17 cellular contexts compared by ENCODE assay signal in genomic region chr18:59566507-59566906, GRCh38.
DNase-seq lines count a peak whose midpoint lies in the region; ATAC-seq and TF ChIP-seq lines count a peak whose summit lies in the region.
"Had no signal": no experiment of that assay in that cellular context is flagged by ENCODE, and none has a peak within 500 bp of the region (broad histone marks: within the 10 kb centered on the region; RNA-seq: fewer than 3 reads in every experiment).

No MANE protein-coding gene starts in this region.

- no peak for TF ChIP-seq CTCF in SK-N-SH (IDR thresholded peaks at IDR 0.05)
- TF ChIP-seq CTCF in lower lobe of right lung (IDR thresholded peaks at IDR 0.05) = no peak
- TF ChIP-seq CTCF in upper lobe of right lung (IDR thresholded peaks at IDR 0.05) = no peak

- no peak for ATAC-seq in SK-N-SH treated with all-trans-retinoic acid at 6 μM for 48 hours
- ATAC-seq in lower lobe of right lung = peak; percentile 40 to 61
- peak; percentile 12 for ATAC-seq in upper lobe of right lung
- ATAC-seq in HG03520 (IDR thresholded peaks at IDR 0.05; ENCODE audit: unreplicated experiment) = no peak
- ATAC-seq: effector memory CD8-positive, alpha-beta T cell had no signal

- H3K27me3 ChIP-seq in SK-N-SH (ENCODE audit: insufficient read depth) (no peaks in the 10 kb centered on the region), lower lobe of right lung (ENCODE audit: low read depth) (no peaks in the 10 kb centered on the region), upper lobe of right lung (peaks cover 3% of the 10 kb centered on the region)

- no peak for DNase-seq in SK-N-SH
- DNase-seq in fibroblast of peridontal ligament (ENCODE audit: extremely low read depth) = peak; percentile 32
- DNase-seq in lower lobe of right lung = no peak
- no peak for DNase-seq in upper lobe of right lung
- no peak for DNase-seq in SKM-1 treated with dmso at 0.1 percent for 144 hours (lab: John Stamatoyannopoulos, UW; ENCODE audit: unreplicated experiment)
- no peak for DNase-seq in cerebellar cortex (ENCODE audit: low spot score)
- DNase-seq: activated CD4-positive, alpha-beta T cell treated with anti-CD3 and anti-CD28 coated beads for 48 hours; activated gamma-delta T cell; amygdala; C1 segment of cervical spinal cord; DMS 273 treated with DMSO at 0.1 percent for 48 hours; effector memory CD8-positive, alpha-beta T cell; NCI-H1436 treated with DMSO at 0.1 percent for 48 hours; stimulated activated CD4-positive, alpha-beta T cell treated with anti-CD3 and anti-CD28 coated beads, Interleukin-12 subunit alpha, Interleukin-12 subunit beta, amount 100 ng/mL, for 4 hours had no signal

- H2AFZ ChIP-seq in SK-N-SH (ENCODE audit: low read depth) = no peak overlapping the region

- TF ChIP-seq RAD21 in SK-N-SH (IDR thresholded peaks at IDR 0.05; ENCODE audit: low read length) = no peak

- WGBS in SK-N-SH (ENCODE audit: low lambda C conversion rate) = 68% methylated on average over 3 of the region's 3 CpGs

- H3K36me3 ChIP-seq in SK-N-SH (replicated peaks in 1 of 2; ENCODE audit: control insufficient read depth in 1 of 2, insufficient read depth in 2 of 2, low read length in 1 of 2) = no peaks in the 10 kb centered on the region
- no peaks in the 10 kb centered on the region for H3K36me3 ChIP-seq in lower lobe of right lung
- H3K36me3 ChIP-seq in upper lobe of right lung = no peaks in the 10 kb centered on the region

- CTCF ChIA-PET in SK-N-SH (lab: Yijun Ruan, JAX) = interaction anchor here (1.1 to 1.4 kb wide), 3 partner anchors 17 to 107 kb away, joined by 3 to 6 read pairs (median 3); no protein-coding TSS in a partner anchor

- H3K4me1 ChIP-seq in SK-N-SH (ENCODE audit: control insufficient read depth in 1 of 2, insufficient read depth in 2 of 2, low read depth in 1 of 2, low read length in 1 of 2) (peaks cover 0 to 28% of the 10 kb centered on the region in 2 experiments; a peak in 1 of 4 replicates), lower lobe of right lung (peaks cover 10% of the 10 kb centered on the region), upper lobe of right lung (peaks cover 6% of the 10 kb centered on the region)

- POLR2A ChIA-PET in SK-N-SH (lab: Yijun Ruan, JAX) = no interaction called here

- no peaks in the 10 kb centered on the region for H3F3A ChIP-seq in SK-N-SH (replicated peaks; ENCODE audit: insufficient read depth)

- no peak for TF ChIP-seq EP300 in SK-N-SH (IDR thresholded peaks at IDR 0.05; ENCODE audit: borderline replicate concordance in 1 of 2, low read depth in 1 of 2, low read length in 1 of 2)

- no peaks in the 10 kb centered on the region for H3K79me2 ChIP-seq in SK-N-SH (ENCODE audit: insufficient read depth)

- no peaks in the 10 kb centered on the region for H4K20me1 ChIP-seq in SK-N-SH (ENCODE audit: insufficient read depth)

- H3K4me3 ChIP-seq in SK-N-SH (ENCODE audit: low read depth in 2 of 2, low read length in 1 of 2) (no peak overlapping the region), lower lobe of right lung (no peak overlapping the region), upper lobe of right lung (no peak overlapping the region)

- no peak overlapping the region for H3K9ac ChIP-seq in SK-N-SH

- H3K9me3 ChIP-seq in SK-N-SH (no peaks in the 10 kb centered on the region), lower lobe of right lung (no peaks in the 10 kb centered on the region), upper lobe of right lung (no peaks in the 10 kb centered on the region)

- H3K9me2 ChIP-seq in SK-N-SH = no peaks in the 10 kb centered on the region

- H3K27ac ChIP-seq in SK-N-SH (ENCODE audit: low read depth in 2 of 2, low read length in 1 of 2) (no peak overlapping the region), lower lobe of right lung (no peak overlapping the region), upper lobe of right lung (no peak overlapping the region)
- H3K27ac ChIP-seq: 22Rv1 had no signal

- H3K4me2 ChIP-seq in SK-N-SH = no peak overlapping the region

- intact Hi-C loops in lower lobe of right lung (cut with DNase I) (no loop called here), upper lobe of right lung (cut with DNase I) (no loop called here)

TF ChIP-seq in SK-N-SH treated with all-trans-retinoic acid at 6 μM for 48 hours, 23 proteins besides CTCF, POLR2A, EP300 and RAD21 (continues in another document):
- TF ChIP-seq PPARA (CRISPR knock-in tag; IDR thresholded peaks at IDR 0.05; ENCODE audit: borderline replicate concordance) = no peak
- TF ChIP-seq CSDC2 (CRISPR knock-in tag; IDR thresholded peaks at IDR 0.05) = no peak
- TF ChIP-seq RARB (CRISPR knock-in tag; IDR thresholded peaks at IDR 0.05) = no peak
- no peak for TF ChIP-seq CREB5 (CRISPR knock-in tag; IDR thresholded peaks at IDR 0.05; ENCODE audit: low read depth)
- no peak for TF ChIP-seq SNAI2 (CRISPR knock-in tag; IDR thresholded peaks at IDR 0.05)
- no peak for TF ChIP-seq ESRRG (CRISPR knock-in tag; IDR thresholded peaks at IDR 0.05)
- TF ChIP-seq TCF4 (CRISPR knock-in tag; IDR thresholded peaks at IDR 0.05; ENCODE audit: borderline replicate concordance) = peak; percentile 67
- no peak for TF ChIP-seq OSR1 (CRISPR knock-in tag; IDR thresholded peaks at IDR 0.05)
- TF ChIP-seq, protein P1, sequence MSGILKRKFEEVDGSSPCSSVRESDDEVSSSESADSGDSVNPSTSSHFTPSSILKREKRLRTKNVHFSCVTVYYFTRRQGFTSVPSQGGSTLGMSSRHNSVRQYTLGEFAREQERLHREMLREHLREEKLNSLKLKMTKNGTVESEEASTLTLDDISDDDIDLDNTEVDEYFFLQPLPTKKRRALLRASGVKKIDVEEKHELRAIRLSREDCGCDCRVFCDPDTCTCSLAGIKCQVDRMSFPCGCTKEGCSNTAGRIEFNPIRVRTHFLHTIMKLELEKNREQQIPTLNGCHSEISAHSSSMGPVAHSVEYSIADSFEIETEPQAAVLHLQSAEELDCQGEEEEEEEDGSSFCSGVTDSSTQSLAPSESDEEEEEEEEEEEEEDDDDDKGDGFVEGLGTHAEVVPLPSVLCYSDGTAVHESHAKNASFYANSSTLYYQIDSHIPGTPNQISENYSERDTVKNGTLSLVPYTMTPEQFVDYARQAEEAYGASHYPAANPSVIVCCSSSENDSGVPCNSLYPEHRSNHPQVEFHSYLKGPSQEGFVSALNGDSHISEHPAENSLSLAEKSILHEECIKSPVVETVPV (CRISPR knock-in tag; IDR thresholded peaks at IDR 0.05) = no peak
- TF ChIP-seq ZFP3 (CRISPR knock-in tag; IDR thresholded peaks at IDR 0.05) = no peak

TF ChIP-seq in SK-N-SH, 30 proteins besides CTCF, POLR2A, EP300 and RAD21:
- TF ChIP-seq SIN3A (IDR thresholded peaks at IDR 0.05; ENCODE audit: borderline replicate concordance, low read depth, low read length) = no peak

Comparison
In these comparisons a context has a peak if more than half of its experiments do, and no peak if none do; other contexts are left out.
1. ATAC-seq: peak in lower lobe of right lung (2 of 2) and upper lobe of right lung (single experiment); none in SK-N-SH treated with all-trans-retinoic acid at 6 μM for 48 hours (single experiment) and HG03520 (single experiment).